1 cellular context compared by ENCODE assay signal in genomic region chr4:40736910-40737309, GRCh38.
TF ChIP-seq lines count a peak whose summit lies in the region.

No MANE protein-coding gene starts in this region.

TF ChIP-seq in H1, 55 proteins besides CTCF, POLR2A, EP300 and RAD21 (continued from another document):
- TF ChIP-seq, protein P1, sequence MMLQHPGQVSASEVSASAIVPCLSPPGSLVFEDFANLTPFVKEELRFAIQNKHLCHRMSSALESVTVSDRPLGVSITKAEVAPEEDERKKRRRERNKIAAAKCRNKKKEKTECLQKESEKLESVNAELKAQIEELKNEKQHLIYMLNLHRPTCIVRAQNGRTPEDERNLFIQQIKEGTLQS (IDR thresholded peaks at IDR 0.05; ENCODE audit: insufficient read depth, low read depth, low read length), result no peak
- TF ChIP-seq SAP30 (IDR thresholded peaks at IDR 0.05; ENCODE audit: insufficient read depth, insufficient replicate concordance, low read length) (no peak), KDM5A (IDR thresholded peaks at IDR 0.05; ENCODE audit: low read length) (no peak), EGR1 (IDR thresholded peaks at IDR 0.05; ENCODE audit: borderline replicate concordance, low read depth, low read length) (no peak), JUND (IDR thresholded peaks at IDR 0.05; ENCODE audit: low read length) (no peak), HDAC2 (IDR thresholded peaks at IDR 0.05; ENCODE audit: borderline replicate concordance in 1 of 2, low read depth in 2 of 2, low read length in 2 of 2) (no peak)
- TF ChIP-seq, protein P2, sequence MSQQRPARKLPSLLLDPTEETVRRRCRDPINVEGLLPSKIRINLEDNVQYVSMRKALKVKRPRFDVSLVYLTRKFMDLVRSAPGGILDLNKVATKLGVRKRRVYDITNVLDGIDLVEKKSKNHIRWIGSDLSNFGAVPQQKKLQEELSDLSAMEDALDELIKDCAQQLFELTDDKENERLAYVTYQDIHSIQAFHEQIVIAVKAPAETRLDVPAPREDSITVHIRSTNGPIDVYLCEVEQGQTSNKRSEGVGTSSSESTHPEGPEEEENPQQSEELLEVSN (IDR thresholded peaks at IDR 0.05), result no peak
- TF ChIP-seq, protein P3, sequence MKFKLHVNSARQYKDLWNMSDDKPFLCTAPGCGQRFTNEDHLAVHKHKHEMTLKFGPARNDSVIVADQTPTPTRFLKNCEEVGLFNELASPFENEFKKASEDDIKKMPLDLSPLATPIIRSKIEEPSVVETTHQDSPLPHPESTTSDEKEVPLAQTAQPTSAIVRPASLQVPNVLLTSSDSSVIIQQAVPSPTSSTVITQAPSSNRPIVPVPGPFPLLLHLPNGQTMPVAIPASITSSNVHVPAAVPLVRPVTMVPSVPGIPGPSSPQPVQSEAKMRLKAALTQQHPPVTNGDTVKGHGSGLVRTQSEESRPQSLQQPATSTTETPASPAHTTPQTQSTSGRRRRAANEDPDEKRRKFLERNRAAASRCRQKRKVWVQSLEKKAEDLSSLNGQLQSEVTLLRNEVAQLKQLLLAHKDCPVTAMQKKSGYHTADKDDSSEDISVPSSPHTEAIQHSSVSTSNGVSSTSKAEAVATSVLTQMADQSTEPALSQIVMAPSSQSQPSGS (IDR thresholded peaks at IDR 0.05; ENCODE audit: low read length), result no peak
